ENCODE assay signal across 22 cellular contexts in the genomic region with DNA sequence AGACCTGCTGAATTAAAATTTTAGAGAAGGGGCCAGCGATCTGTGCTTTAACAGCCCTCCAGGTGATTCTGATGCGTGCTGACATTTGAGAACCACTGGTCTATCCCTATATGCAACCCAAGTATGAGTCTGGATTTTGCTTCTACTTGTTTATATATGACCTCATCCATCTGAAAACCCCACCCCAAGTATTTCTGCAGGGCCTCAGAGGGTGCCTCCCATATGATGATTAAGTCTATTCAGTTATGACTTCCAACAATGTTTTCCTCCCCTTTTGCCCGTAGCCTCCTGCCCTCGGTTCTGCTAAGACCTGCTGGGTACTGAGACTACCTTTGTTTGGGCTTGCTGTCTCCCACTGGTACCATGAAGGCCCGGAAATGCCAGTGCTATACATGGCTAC.
DNase-seq lines count a peak whose midpoint lies in the region; ATAC-seq and TF ChIP-seq lines count a peak whose summit lies in the region.
"Had no signal": no experiment of that assay in that cellular context is flagged by ENCODE, and none has a peak within 500 bp of the region (broad histone marks: within the 10 kb centered on the region; RNA-seq: fewer than 3 reads in every experiment).

No MANE protein-coding gene starts in this region.

- H3K27ac ChIP-seq in foreskin keratinocyte: no peak overlapping the region
- H3K27ac ChIP-seq: BLaER1 treated with 17β-estradiol and CSF1 and Interleukin-3, amounts not matched to agents 10 nM and 100 nM; C4-2B had no signal

- peak; percentile 74 for ATAC-seq in foreskin keratinocyte
- ATAC-seq in GM19397 (IDR thresholded peaks at IDR 0.05; ENCODE audit: unreplicated experiment): no peak
- ATAC-seq in left colon: no peak
- ATAC-seq: CD8-positive, alpha-beta T cell had no signal

- DNase-seq in HPDE6-E6E7 (ENCODE audit: extremely low spot score): peak; percentile 33
- peak; percentile 4 for DNase-seq in HT1080 (ENCODE audit: low read depth)
- peak; percentile 80 for DNase-seq in epithelial cell of esophagus (ENCODE audit: low read depth)
- peak; percentile 3 to 46 for DNase-seq in foreskin keratinocyte
- DNase-seq in GM10248 (ENCODE audit: extremely low spot score): no peak
- DNase-seq in left colon: no peak
- no peak for DNase-seq in AML-193 (lab: John Stamatoyannopoulos, UW)
- DNase-seq: 8988T; ACHN; CD4-positive, alpha-beta T cell; CD8-positive, alpha-beta T cell; COR-L47; DMS 273 treated with DMSO at 0.1 percent for 48 hours; DMS153; DMS53; DMS79; DND-41; EL; GDM1 had no signal

- POLR2A ChIA-PET in GM10248 (lab: Yijun Ruan, JAX): no interaction called here

- no peaks in the 10 kb centered on the region for H3K27me3 ChIP-seq in foreskin keratinocyte
- H3K27me3 ChIP-seq: BLaER1 treated with 17β-estradiol and CSF1 and Interleukin-3, amounts not matched to agents 10 nM and 100 nM had no signal

- TF ChIP-seq CTCF in epithelial cell of esophagus (IDR thresholded peaks at IDR 0.05; ENCODE audit: insufficient read depth, low read depth, low read length, missing control alignments): no peak
- no peak for TF ChIP-seq CTCF in foreskin keratinocyte (conservative IDR thresholded peaks at IDR 0.05)
- TF ChIP-seq CTCF in GM10248 (IDR thresholded peaks at IDR 0.05; ENCODE audit: control extremely low read depth, extremely low read depth, low read depth, missing control alignments): no peak

- no peaks in the 10 kb centered on the region for H3K4me1 ChIP-seq in foreskin keratinocyte
- H3K4me1 ChIP-seq: BLaER1 treated with 17β-estradiol and CSF1 and Interleukin-3, amounts not matched to agents 10 nM and 100 nM had no signal

- intact Hi-C loops in left colon (cut with DNase I, micrococcal nuclease): no loop called here

- CTCF ChIA-PET in GM10248 (lab: Yijun Ruan, JAX): interaction anchor here (1.1 kb wide), 1 partner anchor 97 kb away, joined by 3 read pairs; no protein-coding TSS in a partner anchor

- no peak overlapping the region for H3K4me3 ChIP-seq in epithelial cell of esophagus (ENCODE audit: low read length)
- H3K4me3 ChIP-seq: BLaER1 treated with 17β-estradiol and CSF1 and Interleukin-3, amounts not matched to agents 10 nM and 100 nM had no signal

Comparison
In these comparisons a context has a peak if more than half of its experiments do, and no peak if none do; other contexts are left out.
1. DNase-seq: peak in HPDE6-E6E7 (single experiment), HT1080 (single experiment), epithelial cell of esophagus (single experiment) and foreskin keratinocyte (2 of 2); none in GM10248 (single experiment), left colon (0 of 2) and AML-193 (0 of 2).